18 cellular contexts compared by ENCODE assay signal in genomic region chr12:95243497-95244183, GRCh38. TPM values are rescaled to one million over a fixed set of nuclear protein-coding genes. Genes with fewer than 3 reads are reported as not detected.
A peak's percentile ranks its signal among the peaks of the same experiment; 100 is the strongest.
DNase-seq lines count a peak whose midpoint lies in the region; ATAC-seq, FAIRE-seq and TF ChIP-seq lines count a peak whose summit lies in the region.
"Had no signal": no experiment of that assay in that cellular context is flagged by ENCODE, and none has a peak within 500 bp of the region (broad histone marks: within the 10 kb centered on the region; RNA-seq: fewer than 3 reads in every experiment).

No MANE protein-coding gene starts in this region.

- peaks cover 16% of the 10 kb centered on the region for H3K4me1 ChIP-seq in HepG2 (ENCODE audit: insufficient read depth, low read length)
- no peaks in the 10 kb centered on the region for H3K4me1 ChIP-seq in trophoblast cell (ENCODE audit: control insufficient read depth in 1 of 2, insufficient read depth in 2 of 2, low read length in 2 of 2)
- H3K4me1 ChIP-seq in suprapubic skin: peaks cover 24% of the 10 kb centered on the region

- H3K79me1 ChIP-seq in trophoblast cell (ENCODE audit: low read length): no peaks in the 10 kb centered on the region

- H3K27me3 ChIP-seq in HepG2 (ENCODE audit: control insufficient read depth in 1 of 2, insufficient read depth in 2 of 2, low read length in 2 of 2) (no peaks in the 10 kb centered on the region; a peak in 1 of 5 replicates), trophoblast cell (ENCODE audit: insufficient read depth, low read length) (no peaks in the 10 kb centered on the region), suprapubic skin (no peaks in the 10 kb centered on the region)
- H3K27me3 ChIP-seq: BE2C had no signal

- CTCF ChIA-PET in HepG2 (lab: Yijun Ruan, JAX; ENCODE audit: low intra/inter-chr PET ratio, low total read pairs): no interaction called here

- no peak overlapping the region for H4K12ac ChIP-seq in trophoblast cell (ENCODE audit: low read depth, low read length)

- H3K4me3 ChIP-seq in LNCaP clone FGC (ENCODE audit: low read depth, low read length) (no peak overlapping the region), HepG2 (replicated peaks in 1 of 3; ENCODE audit: insufficient read depth in 1 of 3, low read depth in 2 of 3, low read length in 3 of 3) (no peak overlapping the region), trophoblast cell (ENCODE audit: low read depth, low read length) (no peak overlapping the region), suprapubic skin (no peak overlapping the region)

- H4K8ac ChIP-seq in trophoblast cell (ENCODE audit: low read depth, low read length): no peak overlapping the region

- TF ChIP-seq POLR2A in HepG2 (IDR thresholded peaks at IDR 0.05; ENCODE audit: insufficient read depth in 1 of 2, low read depth in 2 of 2, low read length in 2 of 2) (no peak), suprapubic skin (IDR thresholded peaks at IDR 0.05) (no peak)

- no peak for FAIRE-seq in HepG2 (lab: Jason Lieb, UNC)
- FAIRE-seq: D721Med, G401.6, GM12891 had no signal

- TF ChIP-seq CTCF in C4-2B (conservative IDR thresholded peaks at IDR 0.05) (no peak), LNCaP clone FGC (IDR thresholded peaks at IDR 0.05; ENCODE audit: control insufficient read depth, extremely low read depth, insufficient read depth) (no peak), HepG2 (CRISPR knock-in tag; IDR thresholded peaks at IDR 0.05) (no peak), suprapubic skin (IDR thresholded peaks at IDR 0.05) (no peak)

- peak overlapping the region; percentile 13 for H2BK5ac ChIP-seq in trophoblast cell (ENCODE audit: low read depth, low read length, poor library complexity)

- ATAC-seq in HepG2 (no peak), GM19455 (IDR thresholded peaks at IDR 0.05; ENCODE audit: unreplicated experiment) (no peak)

- in situ Hi-C loops in HepG2 (cut with HindIII; ENCODE audit: extremely low pct_ligation_motif_present, low pct_unique_long_range_greater_than_20kb): no loop called here

- no peak overlapping the region for H3K23ac ChIP-seq in trophoblast cell (ENCODE audit: low read length)

- H2BK120ac ChIP-seq in trophoblast cell (ENCODE audit: insufficient read depth, low read length, poor library complexity): no peak overlapping the region

- no peaks in the 10 kb centered on the region for H3K9me3 ChIP-seq in HepG2 (ENCODE audit: low read length)
- H3K9me3 ChIP-seq in trophoblast cell (ENCODE audit: insufficient read depth, low read depth, low read length): no peaks in the 10 kb centered on the region
- H3K9me3 ChIP-seq in suprapubic skin: no peaks in the 10 kb centered on the region
- H3K9me3 ChIP-seq: BE2C, Caco-2 had no signal

- H3K9ac ChIP-seq in HepG2 (ENCODE audit: insufficient read depth, low read depth, low read length) (no peak overlapping the region), trophoblast cell (ENCODE audit: low read length) (no peak overlapping the region)

- H3K27ac ChIP-seq in C4-2B (peak overlapping the region; percentile 79), HepG2 (ENCODE audit: extremely low read length, insufficient read depth, low read length) (no peak overlapping the region), trophoblast cell (ENCODE audit: low read depth, low read length) (no peak overlapping the region), suprapubic skin (no peak overlapping the region)

- H2AFZ ChIP-seq in HepG2 (ENCODE audit: low read length): no peak overlapping the region
- H2AFZ ChIP-seq in trophoblast cell (ENCODE audit: insufficient read depth, low read length, poor library complexity): no peak overlapping the region

- H3K4ac ChIP-seq in trophoblast cell (ENCODE audit: low read depth, low read length): no peak overlapping the region

- DNase-seq in LNCaP clone FGC (ENCODE audit: low read depth) (peak; percentile 88), HepG2 (ENCODE audit: low spot score) (no peak), trophoblast cell (no peak), H4 (ENCODE audit: low spot score) (no peak), suprapubic skin (ENCODE audit: low spot score in 2 of 2) (no peak)
- DNase-seq: ACHN; BE2C; C1 segment of cervical spinal cord; Caco-2; CD4-positive, alpha-beta T cell; GOT3; H9; KBM-7 had no signal

- peak overlapping the region; percentile 29 for H3K18ac ChIP-seq in trophoblast cell (ENCODE audit: low read length)

- TF ChIP-seq EP300 in HepG2 (IDR thresholded peaks at IDR 0.05; ENCODE audit: low read depth in 2 of 2, low read length in 2 of 2): no peak
- TF ChIP-seq EP300 in HepG2 (CRISPR knock-in tag; IDR thresholded peaks at IDR 0.05; ENCODE audit: borderline replicate concordance): no peak
- TF ChIP-seq EP300 in suprapubic skin (IDR thresholded peaks at IDR 0.05): no peak

- no peak for TF ChIP-seq RAD21 in HepG2 (CRISPR knock-in tag; IDR thresholded peaks at IDR 0.05)

- no peak overlapping the region for H3K4me2 ChIP-seq in HepG2 (ENCODE audit: low read depth, low read length)
- no peak overlapping the region for H3K4me2 ChIP-seq in trophoblast cell (ENCODE audit: low read length)

- H2BK12ac ChIP-seq in trophoblast cell (ENCODE audit: low read length): no peak overlapping the region

- H4K91ac ChIP-seq in trophoblast cell (ENCODE audit: low read depth, low read length): no peak overlapping the region

- H2AK5ac ChIP-seq in trophoblast cell (ENCODE audit: low read length): no peak overlapping the region

- intact Hi-C loops in HepG2 (cut with micrococcal nuclease; ENCODE audit: unreplicated experiment): no loop called here

- H3K36me3 ChIP-seq in HepG2 (replicated peaks in 1 of 2; ENCODE audit: control insufficient read depth in 1 of 2, insufficient read depth in 2 of 2, low read length in 2 of 2): peaks cover 4% of the 10 kb centered on the region in 2 experiments; a peak in 2 of 5 replicates
- H3K36me3 ChIP-seq in trophoblast cell (ENCODE audit: control insufficient read depth in 1 of 2, insufficient read depth in 2 of 2, low read length in 2 of 2): peaks cover 4 to 9% of the 10 kb centered on the region in 2 experiments
- H3K36me3 ChIP-seq in suprapubic skin: peaks cover 13% of the 10 kb centered on the region

- H4K20me1 ChIP-seq in HepG2 (ENCODE audit: insufficient read depth, low read length): 0 out of 2 replicates have a peak, but pooled peaks cover 5% of the 10 kb centered on the region

- no TSS peak for BruUV-seq in HepG2 (replicated peaks; lab: Mats Ljungman, UMichigan)

- 90% methylated on average over 4 of the region's 4 CpGs for WGBS in HepG2 (ENCODE audit: low lambda C conversion rate)
- no CpG with 5 or more reads among the region's 4 CpGs for WGBS in trophoblast cell (ENCODE audit: extremely low coverage, insufficient coverage, insufficient read length)
- WGBS in suprapubic skin: 85% methylated on average over 4 of the region's 4 CpGs

- H3K14ac ChIP-seq in trophoblast cell (ENCODE audit: low read length): no peak overlapping the region

- POLR2A ChIA-PET in HepG2 (lab: Yijun Ruan, JAX): no interaction called here

- H3K79me2 ChIP-seq in HepG2 (ENCODE audit: insufficient read depth, low read length): peaks cover 41% of the 10 kb centered on the region
- H3K79me2 ChIP-seq in trophoblast cell (ENCODE audit: control insufficient read depth, insufficient read depth, low read length, poor library complexity): peaks cover 5% of the 10 kb centered on the region

RNA-seq across cellular contexts. Expression of gene VEZT, which starts 26.0 kb away (rescaled TPM):
- total RNA-seq in HepG2 (2016; rRNA removed; fragmentation: Illumina TruSeq; extraction: Trizol): 29.3 and 35.5 TPM in 2 replicates
- total RNA-seq in HepG2 (2016; cell fraction: cytosol; rRNA removed; fragmentation: Illumina TruSeq; extraction: Trizol; ENCODE audit: low read depth): 7.5 and 8.0 TPM in 2 replicates
- 32.6 and 33.9 TPM in 2 replicates for total RNA-seq in HepG2 (2016; cell fraction: insoluble cytoplasmic fraction; rRNA removed; fragmentation: Illumina TruSeq; extraction: Trizol)
- total RNA-seq in HepG2 (2016; cell fraction: membrane; rRNA removed; fragmentation: Illumina TruSeq; extraction: Trizol): 18.5 and 18.7 TPM in 2 replicates
- total RNA-seq in HepG2 (2016; cell fraction: nucleus; rRNA removed; fragmentation: Illumina TruSeq; extraction: Trizol): 42.1 and 42.8 TPM in 2 replicates
- 37.8 and 51.6 TPM in 2 replicates for polyA plus RNA-seq in HepG2 (2011; rRNA removed)
- 17.3 and 26.2 TPM in 2 replicates for polyA plus RNA-seq in HepG2 (2011; cell fraction: cytosol; rRNA removed)
- 14.3 and 17.8 TPM in 2 replicates for polyA plus RNA-seq in HepG2 (2011; cell fraction: nucleus; rRNA removed)
- polyA plus RNA-seq in HepG2 (2012): 20.0 and 33.9 TPM in 2 replicates
- 2.8 and 3.1 TPM in 2 replicates for polyA plus RNA-seq in HepG2 (2016; cell fraction: cytosol; fragmentation: Illumina TruSeq; extraction: Trizol; ENCODE audit: low read depth)
- polyA plus RNA-seq in HepG2 (2016; cell fraction: insoluble cytoplasmic fraction; fragmentation: Illumina TruSeq; extraction: Trizol; ENCODE audit: low read depth): 23.2 and 28.2 TPM in 2 replicates
- 7.9 and 8.0 TPM in 2 replicates for polyA plus RNA-seq in HepG2 (2016; cell fraction: membrane; fragmentation: Illumina TruSeq; extraction: Trizol; ENCODE audit: low read depth)
- polyA plus RNA-seq in HepG2 (2016; cell fraction: nucleus; fragmentation: Illumina TruSeq; extraction: Trizol; ENCODE audit: insufficient read depth, low read depth): 32.9 and 35.3 TPM in 2 replicates
- 30.9 and 73.5 TPM in 2 replicates for polyA minus RNA-seq in HepG2 (2011; rRNA and poly(A)+ RNA removed; ENCODE audit: low replicate concordance)
- 18.0 and 25.5 TPM in 2 replicates for polyA minus RNA-seq in HepG2 (2011; cell fraction: cytosol; rRNA and poly(A)+ RNA removed)
- polyA minus RNA-seq in HepG2 (2011; cell fraction: nucleus; rRNA and poly(A)+ RNA removed): 79.4 and 85.3 TPM in 2 replicates
- 72.0 and 72.3 TPM in 2 replicates for polyA plus RNA-seq in trophoblast cell (2013)
- 71.2 and 89.0 TPM in 2 replicates for total RNA-seq in H4 (2014; rRNA removed; shearing (Covaris generic))
- 100 to 1,000 TPM in 1 of 4 donors, 10 to 100 TPM in 3; 64.0 to 117 (median 70.9) TPM for total RNA-seq in suprapubic skin

RNA-seq across cellular contexts. Expression of gene FGD6, which starts 26.4 kb away (rescaled TPM):
- total RNA-seq in HepG2 (2016; rRNA removed; fragmentation: Illumina TruSeq; extraction: Trizol) (4.3 and 5.3 TPM in 2 replicates), suprapubic skin (10 to 100 TPM; 16.2 to 46.9 (median 25.0) TPM)
- total RNA-seq in HepG2 (2016; cell fraction: cytosol; rRNA removed; fragmentation: Illumina TruSeq; extraction: Trizol; ENCODE audit: low read depth): 4.7 and 6.1 TPM in 2 replicates
- 4.1 and 4.3 TPM in 2 replicates for total RNA-seq in HepG2 (2016; cell fraction: insoluble cytoplasmic fraction; rRNA removed; fragmentation: Illumina TruSeq; extraction: Trizol)
- 8.4 and 10.4 TPM in 2 replicates for total RNA-seq in HepG2 (2016; cell fraction: membrane; rRNA removed; fragmentation: Illumina TruSeq; extraction: Trizol)
- 5.5 and 6.6 TPM in 2 replicates for total RNA-seq in HepG2 (2016; cell fraction: nucleus; rRNA removed; fragmentation: Illumina TruSeq; extraction: Trizol)
- 1.1 and 2.2 TPM in 2 replicates for polyA plus RNA-seq in HepG2 (2011; rRNA removed)
- polyA plus RNA-seq in HepG2 (2011; cell fraction: cytosol; rRNA removed): 0.79 and 0.92 TPM in 2 replicates
- 1.8 and 2.2 TPM in 2 replicates for polyA plus RNA-seq in HepG2 (2011; cell fraction: nucleus; rRNA removed)
- polyA plus RNA-seq in HepG2 (2012): 1.1 TPM in 2 replicates
- polyA plus RNA-seq in HepG2 (2016; cell fraction: cytosol; fragmentation: Illumina TruSeq; extraction: Trizol; ENCODE audit: low read depth): 0.14 and 0.34 TPM in 2 replicates
- 1.7 and 1.9 TPM in 2 replicates for polyA plus RNA-seq in HepG2 (2016; cell fraction: insoluble cytoplasmic fraction; fragmentation: Illumina TruSeq; extraction: Trizol; ENCODE audit: low read depth)
- polyA plus RNA-seq in HepG2 (2016; cell fraction: membrane; fragmentation: Illumina TruSeq; extraction: Trizol; ENCODE audit: low read depth): 0.33 and 0.40 TPM in 2 replicates
- 2.8 and 3.7 TPM in 2 replicates for polyA plus RNA-seq in HepG2 (2016; cell fraction: nucleus; fragmentation: Illumina TruSeq; extraction: Trizol; ENCODE audit: insufficient read depth, low read depth)
- 1.9 and 7.0 TPM in 2 replicates for polyA minus RNA-seq in HepG2 (2011; rRNA and poly(A)+ RNA removed; ENCODE audit: low replicate concordance)
- polyA minus RNA-seq in HepG2 (2011; cell fraction: cytosol; rRNA and poly(A)+ RNA removed): 4.3 and 4.8 TPM in 2 replicates
- polyA minus RNA-seq in HepG2 (2011; cell fraction: nucleus; rRNA and poly(A)+ RNA removed): 11.8 and 12.5 TPM in 2 replicates
- polyA plus RNA-seq in trophoblast cell (2013): 36.2 and 36.3 TPM in 2 replicates
- 6.6 and 8.1 TPM in 2 replicates for total RNA-seq in H4 (2014; rRNA removed; shearing (Covaris generic))
